Comparison of ENCODE assay signal across 1 cellular context in genomic region chr1:183218039-183218618, GRCh38.
TF ChIP-seq lines count a peak whose summit lies in the region.

No MANE protein-coding gene starts in this region.

TF ChIP-seq in GM23338, 12 proteins besides CTCF, POLR2A, EP300 and RAD21 (continued from another document):
- TF ChIP-seq ZNF462 (CRISPR knock-in tag; IDR thresholded peaks at IDR 0.05) (no peak), EZH2 (IDR thresholded peaks at IDR 0.05; ENCODE audit: low read depth, unreplicated experiment) (no peak), ETS1 (IDR thresholded peaks at IDR 0.05) (no peak), CREB1 (CRISPR knock-in tag; IDR thresholded peaks at IDR 0.05; ENCODE audit: low read depth) (no peak), ZNF114 (CRISPR knock-in tag; IDR thresholded peaks at IDR 0.05) (no peak), STAT1 (IDR thresholded peaks at IDR 0.05; ENCODE audit: unreplicated experiment) (no peak), EZH2phosphoT487 (IDR thresholded peaks at IDR 0.05; ENCODE audit: unreplicated experiment) (no peak), NANOG (IDR thresholded peaks at IDR 0.05; ENCODE audit: borderline replicate concordance) (no peak), JUNB (IDR thresholded peaks at IDR 0.05; ENCODE audit: unreplicated experiment) (no peak)
